In genomic region chr1:91553196-91553595, GRCh38 we compare ENCODE assay signal across 11 cellular contexts. TPM values are rescaled to one million over a fixed set of nuclear protein-coding genes. Genes with fewer than 3 reads are reported as not detected.
DNase-seq lines count a peak whose midpoint lies in the region; ATAC-seq, FAIRE-seq and TF ChIP-seq lines count a peak whose summit lies in the region.
"Had no signal": no experiment of that assay in that cellular context is flagged by ENCODE, and none has a peak within 500 bp of the region (broad histone marks: within the 10 kb centered on the region; RNA-seq: fewer than 3 reads in every experiment).

No MANE protein-coding gene starts in this region.

- no peaks in the 10 kb centered on the region for H3K36me3 Mint-ChIP-seq in MCF 10A (ENCODE audit: insufficient read depth, unreplicated experiment)

- H3K9me3 ChIP-seq in right atrium auricular region (no peaks in the 10 kb centered on the region), upper lobe of right lung (no peaks in the 10 kb centered on the region)

- H3K4me1 ChIP-seq in right atrium auricular region: peaks cover 0 to 19% of the 10 kb centered on the region in 2 donors
- H3K4me1 ChIP-seq in upper lobe of right lung: peaks cover 42% of the 10 kb centered on the region

- no peak overlapping the region for H3K4me3 Mint-ChIP-seq in MCF 10A (ENCODE audit: unreplicated experiment)

- TF ChIP-seq POLR2A in GM12892 (IDR thresholded peaks at IDR 0.05; ENCODE audit: low read depth, low read length): no peak

- DNase-seq in Right ventricle myocardium inferior (ENCODE audit: missing footprints) (no peak), right atrium auricular region (ENCODE audit: low spot score) (no peak), MCF 10A (ENCODE audit: unreplicated experiment) (peak; percentile 84), left lobe of liver (ENCODE audit: low spot score) (no peak), upper lobe of right lung (no peak), NCI-H82 treated with DMSO at 0.1 percent for 48 hours (lab: John Stamatoyannopoulos, UW; ENCODE audit: unreplicated experiment) (no peak), GM12892 (ENCODE audit: insufficient read length) (no peak)
- DNase-seq: kidney glomerular epithelial cell, NCI-H1417 treated with DMSO at 0.1 percent for 48 hours, OCI-M1 had no signal

- H3K4me1 Mint-ChIP-seq in MCF 10A (ENCODE audit: insufficient read depth, unreplicated experiment): peaks cover 52% of the 10 kb centered on the region

- intact Hi-C loops in Right ventricle myocardium inferior (cut with DNase I) (no loop called here), MCF 10A (cut with micrococcal nuclease) (loop anchor here (5.0 kb wide), 1 partner anchor 179 kb away; no protein-coding TSS in a partner anchor), upper lobe of right lung (cut with DNase I) (no loop called here)

- peak overlapping the region; percentile 79 for H3K27ac Mint-ChIP-seq in MCF 10A (ENCODE audit: low read depth, unreplicated experiment)

- H3K4me3 ChIP-seq in right atrium auricular region (no peak overlapping the region), upper lobe of right lung (no peak overlapping the region)

- no peaks in the 10 kb centered on the region for H3K27me3 Mint-ChIP-seq in MCF 10A (ENCODE audit: insufficient read depth, unreplicated experiment)

- CTCF ChIA-PET in MCF 10A (lab: Yijun Ruan, JAX): interaction anchor here (0.6 kb wide), 2 partner anchors 264 to 331 kb away, joined by 3 read pairs; no protein-coding TSS in a partner anchor

- POLR2A ChIA-PET in MCF 10A (lab: Yijun Ruan, JAX): interaction anchor here (0.7 to 7.2 kb wide), 6 partner anchors 10 to 178 kb away, joined by 3 to 39 read pairs (median 4); no protein-coding TSS in a partner anchor

- H3K27ac ChIP-seq in right atrium auricular region (peak overlapping the region in 1 of 2 donors; percentile 21), upper lobe of right lung (no peak overlapping the region)

- no TSS peak for BruUV-seq in MCF 10A (replicated peaks; lab: Mats Ljungman, UMichigan)

- ATAC-seq in Right ventricle myocardium inferior: peak; percentile 82
- peak; percentile 76 for ATAC-seq in left lobe of liver
- peak; percentile 57 for ATAC-seq in upper lobe of right lung
- no peak for ATAC-seq in GM21717 (IDR thresholded peaks at IDR 0.05; ENCODE audit: unreplicated experiment)

- no peaks in the 10 kb centered on the region for H3K27me3 ChIP-seq in right atrium auricular region
- no peaks in the 10 kb centered on the region for H3K27me3 ChIP-seq in upper lobe of right lung

- H3K36me3 ChIP-seq in right atrium auricular region: no peaks in the 10 kb centered on the region
- no peaks in the 10 kb centered on the region for H3K36me3 ChIP-seq in upper lobe of right lung

- FAIRE-seq in GM12892 (lab: Jason Lieb, UNC): no peak

- no peaks in the 10 kb centered on the region for H3K9me3 Mint-ChIP-seq in MCF 10A (ENCODE audit: unreplicated experiment)

- no peak for TF ChIP-seq CTCF in right atrium auricular region (IDR thresholded peaks at IDR 0.05)
- TF ChIP-seq CTCF in MCF 10A (IDR thresholded peaks at IDR 0.05; ENCODE audit: unreplicated experiment): no peak
- no peak for TF ChIP-seq CTCF in upper lobe of right lung (IDR thresholded peaks at IDR 0.05)

RNA-seq across cellular contexts. Expression of gene CDC7, which starts 52.5 kb away (rescaled TPM):
- total RNA-seq in Right ventricle myocardium inferior (0.95 TPM), right atrium auricular region (under 1 TPM; 0.52 to 0.90 TPM), MCF 10A (2022) (4.0 and 8.0 TPM in 2 replicates), left lobe of liver (0.45 TPM), upper lobe of right lung (4.3 TPM)
- polyA plus RNA-seq in GM12892 (2012; ENCODE audit: missing spikeins): 19.6 TPM
